Comparison of ENCODE assay signal across 8 cellular contexts in the genomic region with DNA sequence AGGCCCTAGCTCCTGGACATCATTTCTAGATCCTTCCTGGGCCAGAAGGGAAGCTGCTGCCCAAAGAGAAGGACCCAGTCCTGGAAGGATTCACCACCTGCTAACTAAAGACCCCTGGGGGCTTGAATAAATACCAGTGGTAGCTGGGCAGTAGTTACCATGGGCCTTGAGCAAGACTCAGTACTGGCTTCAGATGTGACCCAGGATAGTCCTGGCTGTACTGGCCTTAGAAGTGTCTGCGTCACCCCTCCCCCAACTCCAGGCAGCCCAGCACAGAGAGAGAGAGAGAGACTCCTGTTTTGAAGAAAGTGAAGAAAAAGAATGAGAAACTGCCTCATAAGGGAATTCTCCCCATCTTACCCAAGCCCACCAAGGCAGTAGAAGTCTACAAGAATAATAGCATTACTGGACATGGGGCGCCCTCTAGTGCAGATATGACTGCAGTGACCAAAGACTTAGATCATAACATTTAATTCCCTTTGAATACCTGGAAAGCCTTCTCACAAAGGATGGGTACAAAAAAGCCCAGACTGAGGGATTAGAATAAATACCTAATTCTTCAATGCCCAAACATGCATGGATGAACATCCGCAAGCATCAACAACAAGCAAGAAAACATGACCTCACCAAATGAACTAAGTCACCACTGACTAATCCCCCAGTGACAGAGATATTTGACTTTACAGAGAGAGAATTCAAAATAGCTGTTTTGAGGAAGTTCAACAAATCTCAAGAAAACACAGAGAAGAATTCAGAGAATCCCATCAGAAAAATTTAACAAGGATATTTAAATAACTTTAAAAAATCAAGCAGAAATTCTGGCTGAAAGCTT.
A peak's percentile ranks its signal among the peaks of the same experiment; 100 is the strongest.
DNase-seq lines count a peak whose midpoint lies in the region; ATAC-seq lines count a peak whose summit lies in the region.

No MANE protein-coding gene starts in this region.

- no peak overlapping the region for H3K4me3 ChIP-seq in Jurkat, Clone E6-1 (ENCODE audit: low read length)

- DNase-seq in NCI-H2107 treated with DMSO at 0.1 percent for 48 hours (lab: John Stamatoyannopoulos, UW; ENCODE audit: unreplicated experiment): peak; percentile 23
- no peak for DNase-seq in NCI-H2107 (lab: John Stamatoyannopoulos, UW)
- peak; percentile 42 for DNase-seq in Jurkat, Clone E6-1 (ENCODE audit: low read depth, low spot score)
- DNase-seq in OCI-M1 (lab: John Stamatoyannopoulos, UW): peak; percentile 78
- DNase-seq in activated naive CD4-positive, alpha-beta T cell treated with anti-CD3 and anti-CD28 coated beads, Interleukin-2, amount 50 U/mL, for 16 hours: peak; percentile 50
- DNase-seq in iPS-NIHi11 (ENCODE audit: low spot score): peak; percentile 29
- DNase-seq in stimulated activated CD4-positive, alpha-beta T cell treated with anti-CD3 and anti-CD28 coated beads, Interleukin-4, amount 100 ng/mL, for 24 hours: peak; percentile 66

- no peak for ATAC-seq in HG02981 (IDR thresholded peaks at IDR 0.05; ENCODE audit: unreplicated experiment)
